ENCODE assay signal across 10 cellular contexts in the genomic region with DNA sequence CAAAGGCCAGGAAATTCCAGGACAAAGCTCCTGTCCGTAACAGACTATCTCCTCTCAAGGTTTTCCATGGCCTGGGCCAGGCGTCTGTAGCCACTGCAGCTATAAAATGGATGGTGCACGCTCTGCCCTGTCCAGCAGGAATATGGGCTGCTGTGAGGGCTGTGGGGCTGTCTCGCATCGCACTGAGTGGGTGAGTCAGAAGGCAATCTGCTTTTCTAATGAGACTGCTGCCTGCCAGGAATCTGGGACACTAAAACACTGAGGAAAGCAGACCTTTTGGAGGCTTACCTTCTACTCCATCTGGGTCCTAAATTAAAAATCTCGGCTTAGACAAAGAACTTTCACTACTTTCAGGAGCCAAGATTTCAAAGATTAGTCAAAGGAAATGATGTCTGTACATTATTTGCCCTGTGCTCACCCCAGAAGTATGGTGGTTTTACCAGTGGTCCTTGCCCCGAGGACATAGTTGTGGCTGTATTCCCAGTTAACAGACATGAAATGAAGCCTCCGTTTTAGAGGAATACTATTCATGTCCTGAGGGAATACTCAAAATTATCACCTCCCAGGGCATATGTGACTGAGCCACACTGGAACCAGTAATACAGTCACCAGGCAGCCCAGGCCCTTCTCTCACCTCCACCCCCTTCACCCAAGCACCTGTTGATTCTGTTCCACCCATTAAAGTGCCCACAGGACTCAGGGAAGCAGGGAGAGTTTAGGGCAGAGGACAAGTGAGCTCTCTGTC. TPM values are rescaled to one million over a fixed set of nuclear protein-coding genes. Genes with fewer than 3 reads are reported as not detected.
DNase-seq lines count a peak whose midpoint lies in the region.
"Had no signal": no experiment of that assay in that cellular context is flagged by ENCODE, and none has a peak within 500 bp of the region (broad histone marks: within the 10 kb centered on the region; RNA-seq: fewer than 3 reads in every experiment).

No MANE protein-coding gene starts in this region.

- intact Hi-C loops in cardiac septum (cut with DNase I) = loop anchor here (5.0 kb wide), 1 partner anchor 41 kb away; no protein-coding TSS in a partner anchor

- DNase-seq in EH (ENCODE audit: low read depth) = peak; percentile 93
- peak; percentile 90 for DNase-seq in amniotic epithelial cell (ENCODE audit: low read depth)
- peak; percentile 80 for DNase-seq in cardiac septum (ENCODE audit: low spot score)
- peak; percentile 57 for DNase-seq in pulmonary artery endothelial cell (ENCODE audit: low read depth, low spot score)
- DNase-seq in COLO829 (ENCODE audit: low spot score) = no peak
- DNase-seq in NK-92 (lab: John Stamatoyannopoulos, UW; ENCODE audit: unreplicated experiment) = no peak
- no peak for DNase-seq in mucosa of gallbladder (ENCODE audit: low spot score)
- no peak for DNase-seq in Kasumi-1 (lab: John Stamatoyannopoulos, UW)
- DNase-seq: activated T-cell treated with anti-CD3 and anti-CD28 coated beads, Interleukin-2, amount 50 U/mL, for 48 hours; naive B cell had no signal

RNA-seq across cellular contexts. Expression of gene PFDN1, which starts 56.4 kb away (rescaled TPM):
- total RNA-seq in cardiac septum (71.7 TPM), pulmonary artery endothelial cell (59.0 and 70.4 TPM in 2 replicates), mucosa of gallbladder (41.8 TPM)

Comparison
In these comparisons a context has a peak if more than half of its experiments do, and no peak if none do; other contexts are left out.
1. DNase-seq: peak in EH (single experiment), amniotic epithelial cell (single experiment), cardiac septum (single experiment) and pulmonary artery endothelial cell (single experiment); none in COLO829 (single experiment), NK-92 (single experiment), mucosa of gallbladder (single experiment) and Kasumi-1 (0 of 2).